34 cellular contexts compared by ENCODE assay signal in the genomic region with DNA sequence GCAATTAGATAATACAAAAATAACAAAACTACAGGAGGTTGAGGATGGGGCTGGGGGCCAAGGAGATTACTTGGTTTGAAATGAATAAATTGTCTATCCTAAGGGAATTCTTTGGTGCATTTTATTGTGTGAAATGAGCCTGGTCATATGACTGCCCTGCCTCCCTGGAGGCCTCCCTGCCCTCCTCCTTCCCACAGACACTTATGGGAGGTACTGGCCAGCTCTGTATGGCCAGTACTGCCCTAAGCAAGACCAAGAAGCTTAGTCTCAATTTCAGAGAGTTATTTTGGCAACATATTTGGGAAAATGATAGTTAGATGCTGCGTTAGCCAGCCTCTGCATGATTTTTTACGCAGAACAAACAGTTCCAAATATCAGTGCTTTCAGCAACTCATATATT.
"Had no signal": no experiment of that assay in that cellular context is flagged by ENCODE, and none has a peak within 500 bp of the region (broad histone marks: within the 10 kb centered on the region; RNA-seq: fewer than 3 reads in every experiment).

No MANE protein-coding gene starts in this region.

- H3K27me3 ChIP-seq: MG63 had no signal

- DNase-seq: Karpas-422, Kasumi-1, KG1, MG63, MM.1S, MV-4-11, NCI-H1048, NCI-H1092, NCI-H1105, NCI-H1105 treated with DMSO at 0.1 percent for 48 hours, NCI-H1417, NCI-H1417 treated with DMSO at 0.1 percent for 48 hours, NCI-H1436, NCI-H1436 treated with DMSO at 0.1 percent for 48 hours, NCI-H146, NCI-H1694, NCI-H1694 treated with DMSO at 0.1 percent for 48 hours, NCI-H187, NCI-H187 treated with DMSO at 0.1 percent for 48 hours, NCI-H1930, NCI-H2029, NCI-H2029 treated with DMSO at 0.1 percent for 48 hours, NCI-H2081, NCI-H2081 treated with DMSO at 0.1 percent for 48 hours, NCI-H2107, NCI-H2171, NCI-H2171 treated with DMSO at 0.1 percent for 48 hours, NCI-H2227 treated with DMSO at 0.1 percent for 48 hours, NCI-H226, NCI-H345, NCI-H446, NCI-H446 treated with DMSO at 0.1 percent for 48 hours, NCI-H510A had no signal

- H3K9ac ChIP-seq: KMS-11 had no signal

- H3K27ac ChIP-seq: KMS-11 had no signal

- H3K4me3 ChIP-seq: MG63 had no signal

- H3K4me2 ChIP-seq: KMS-11 had no signal

- H3K9me3 ChIP-seq: MG63 had no signal

- H3K36me3 ChIP-seq: MG63 had no signal
